20 cellular contexts compared by ENCODE assay signal in the genomic region with DNA sequence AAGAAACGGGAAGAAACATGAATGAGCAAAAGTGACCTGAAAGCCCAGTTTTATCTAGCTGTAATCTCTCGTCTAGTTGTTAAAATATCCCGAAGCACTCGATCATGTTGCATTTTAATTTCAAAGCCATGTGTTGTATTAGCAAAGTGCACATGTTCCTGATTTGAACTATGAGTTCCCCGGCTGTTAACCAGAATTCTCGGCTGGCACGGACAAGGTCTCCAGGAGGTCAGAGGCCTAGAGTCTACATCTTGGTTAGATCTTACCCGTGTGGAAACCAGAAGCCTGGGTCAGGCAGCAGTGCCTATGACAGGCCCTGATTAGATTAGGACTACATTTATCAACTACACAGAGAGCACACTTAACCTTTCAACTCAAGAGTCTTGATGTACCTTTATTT.
"Had no signal": no experiment of that assay in that cellular context is flagged by ENCODE, and none has a peak within 500 bp of the region (broad histone marks: within the 10 kb centered on the region; RNA-seq: fewer than 3 reads in every experiment).

No MANE protein-coding gene starts in this region.

- H3K27me3 Mint-ChIP-seq: naive thymus-derived CD8-positive, alpha-beta T cell had no signal

- H3K27me3 ChIP-seq: colonic mucosa, esophagus squamous epithelium, heart left ventricle, neural progenitor cell, ovary, sigmoid colon, uterus had no signal

- FAIRE-seq: frontal cortex had no signal

- DNase-seq: colonic mucosa; dermis blood vessel endothelial cell; esophagus squamous epithelium; heart left ventricle; hippocampal formation; left colon; mammary epithelial cell; mucosa of descending colon; naive thymus-derived CD8-positive, alpha-beta T cell; nucleus accumbens; ovary; sigmoid colon; stimulated activated CD4-positive, alpha-beta T cell treated with anti-CD3 and anti-CD28 coated beads, Interleukin-2, amount 100 ng/mL, for 48 hours; stimulated activated naive CD4-positive, alpha-beta T cell treated with Interleukin-2 at 50 U/mL for 16 hours; trophoblast cell; uterus had no signal

- H3K4me3 ChIP-seq: colonic mucosa, esophagus squamous epithelium, heart left ventricle, mucosa of descending colon, neural progenitor cell, ovary, prostate gland, sigmoid colon, skin epidermis, uterus had no signal

- ATAC-seq: left colon; mucosa of descending colon; naive thymus-derived CD8-positive, alpha-beta T cell had no signal

- H3K36me3 Mint-ChIP-seq: neural progenitor cell had no signal

- H3K27ac ChIP-seq: colonic mucosa, esophagus squamous epithelium, neural progenitor cell, ovary, prostate gland, sigmoid colon, skin epidermis, uterus had no signal

- H3K27ac Mint-ChIP-seq: naive thymus-derived CD8-positive, alpha-beta T cell; neural progenitor cell had no signal

- H3K4me1 ChIP-seq: colonic mucosa, esophagus squamous epithelium, neural progenitor cell, prostate gland, uterus had no signal

- H3K4me1 Mint-ChIP-seq: neural progenitor cell had no signal

- H3K36me3 ChIP-seq: colonic mucosa, neural progenitor cell, ovary, prostate gland, sigmoid colon, uterus had no signal

- H3K4me2 ChIP-seq: neural progenitor cell had no signal

- H2AFZ ChIP-seq: neural progenitor cell had no signal

- H3K4me3 Mint-ChIP-seq: naive thymus-derived CD8-positive, alpha-beta T cell; neural progenitor cell had no signal

- H3K9ac ChIP-seq: neural progenitor cell had no signal

- H3K9me3 ChIP-seq: colonic mucosa, esophagus squamous epithelium, heart left ventricle, mucosa of descending colon, ovary, prostate gland, sigmoid colon, uterus had no signal

- H3K9me3 Mint-ChIP-seq: naive thymus-derived CD8-positive, alpha-beta T cell; neural progenitor cell had no signal
